9 cellular contexts compared by ENCODE assay signal in the genomic region with DNA sequence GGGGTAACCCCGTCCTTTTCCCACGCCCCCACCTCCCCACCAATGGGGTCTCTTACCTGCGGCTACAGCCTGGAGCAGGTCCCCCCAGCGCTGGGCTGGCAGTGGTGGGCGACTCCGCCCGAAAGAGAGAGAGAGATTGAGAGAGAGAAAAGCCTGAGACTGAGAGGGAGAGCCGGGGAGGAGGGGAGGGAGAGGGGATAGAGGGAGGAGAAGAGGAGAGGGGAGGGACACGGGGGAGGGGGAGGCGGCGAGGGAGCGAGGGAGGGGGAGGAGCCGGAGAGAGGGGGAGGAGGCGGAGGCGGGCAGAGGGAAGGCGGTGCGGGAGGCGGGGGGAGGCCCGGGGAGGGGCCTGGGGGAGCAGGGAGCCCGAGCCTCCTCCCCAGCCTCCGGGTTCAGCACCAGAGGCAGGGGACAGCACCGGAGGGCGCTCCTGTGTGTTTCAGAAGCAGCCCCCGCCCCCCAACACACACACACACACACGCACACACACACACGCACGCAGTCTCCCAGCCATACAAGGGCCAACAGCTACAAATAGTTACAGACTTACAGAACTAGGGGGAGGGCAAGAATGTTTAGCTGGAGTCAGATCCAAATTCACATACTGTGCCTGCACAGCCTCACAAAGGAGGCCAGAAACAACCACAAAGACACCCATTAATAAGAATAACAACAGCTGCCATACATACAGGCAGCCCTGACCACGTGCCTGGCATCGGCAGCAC. TPM values are rescaled to one million over a fixed set of nuclear protein-coding genes. Genes with fewer than 3 reads are reported as not detected.
DNase-seq lines count a peak whose midpoint lies in the region; ATAC-seq and TF ChIP-seq lines count a peak whose summit lies in the region.
"Had no signal": no experiment of that assay in that cellular context is flagged by ENCODE, and none has a peak within 500 bp of the region (broad histone marks: within the 10 kb centered on the region; RNA-seq: fewer than 3 reads in every experiment).

A gene with protein sequence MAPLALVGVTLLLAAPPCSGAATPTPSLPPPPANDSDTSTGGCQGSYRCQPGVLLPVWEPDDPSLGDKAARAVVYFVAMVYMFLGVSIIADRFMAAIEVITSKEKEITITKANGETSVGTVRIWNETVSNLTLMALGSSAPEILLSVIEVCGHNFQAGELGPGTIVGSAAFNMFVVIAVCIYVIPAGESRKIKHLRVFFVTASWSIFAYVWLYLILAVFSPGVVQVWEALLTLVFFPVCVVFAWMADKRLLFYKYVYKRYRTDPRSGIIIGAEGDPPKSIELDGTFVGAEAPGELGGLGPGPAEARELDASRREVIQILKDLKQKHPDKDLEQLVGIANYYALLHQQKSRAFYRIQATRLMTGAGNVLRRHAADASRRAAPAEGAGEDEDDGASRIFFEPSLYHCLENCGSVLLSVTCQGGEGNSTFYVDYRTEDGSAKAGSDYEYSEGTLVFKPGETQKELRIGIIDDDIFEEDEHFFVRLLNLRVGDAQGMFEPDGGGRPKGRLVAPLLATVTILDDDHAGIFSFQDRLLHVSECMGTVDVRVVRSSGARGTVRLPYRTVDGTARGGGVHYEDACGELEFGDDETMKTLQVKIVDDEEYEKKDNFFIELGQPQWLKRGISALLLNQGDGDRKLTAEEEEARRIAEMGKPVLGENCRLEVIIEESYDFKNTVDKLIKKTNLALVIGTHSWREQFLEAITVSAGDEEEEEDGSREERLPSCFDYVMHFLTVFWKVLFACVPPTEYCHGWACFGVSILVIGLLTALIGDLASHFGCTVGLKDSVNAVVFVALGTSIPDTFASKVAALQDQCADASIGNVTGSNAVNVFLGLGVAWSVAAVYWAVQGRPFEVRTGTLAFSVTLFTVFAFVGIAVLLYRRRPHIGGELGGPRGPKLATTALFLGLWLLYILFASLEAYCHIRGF (minus strand): TSS at position 161 of the 725 bp plus-strand sequence. CDS start 5,490 bp downstream, outside the sequence.

- H3K27ac ChIP-seq in muscle layer of colon (ENCODE audit: low read depth, low read length): peak within 1 kb of the TSS; percentile 91

- DNase-seq in SIG-M5 treated with dmso at 0.1 percent for 504 hours (lab: John Stamatoyannopoulos, UW; ENCODE audit: unreplicated experiment) (peak; percentile 46), SIG-M5 (lab: John Stamatoyannopoulos, UW) (no peak), NCI-H524 (lab: John Stamatoyannopoulos, UW) (peak; percentile 74 to 77), endothelial cell (ENCODE audit: low spot score) (peak; percentile 85), kidney glomerular epithelial cell (lab: John Stamatoyannopoulos, UW) (no peak)
- peak; percentile 70 for DNase-seq in activated CD8-positive, alpha-beta memory T cell treated with anti-CD3 and anti-CD28 coated beads, Interleukin-2, amount 50 U/mL, for 48 hours
- peak; percentile 49 for DNase-seq in stimulated activated naive CD8-positive, alpha-beta T cell treated with anti-CD3 and anti-CD28 coated beads, Interleukin-15, Interleukin-2, amounts not matched to agents 100 U/mL and 50 U/mL, for 24 hours

- no peaks in the 10 kb centered on the region for H3K9me3 Mint-ChIP-seq in endothelial cell (ENCODE audit: unreplicated experiment)

- no peaks in the 10 kb centered on the region for H3K9me3 ChIP-seq in muscle layer of colon (ENCODE audit: low read length)

- H3K27me3 Mint-ChIP-seq in endothelial cell (ENCODE audit: unreplicated experiment): peaks cover 7% of the 10 kb centered on the region

- no peaks in the 10 kb centered on the region for H3K36me3 ChIP-seq in muscle layer of colon (ENCODE audit: insufficient read depth, low read length)

- H3K27ac Mint-ChIP-seq in endothelial cell (ENCODE audit: unreplicated experiment): no peak within 1 kb of the TSS

- no peak for TF ChIP-seq CTCF in endothelial cell (IDR thresholded peaks at IDR 0.05; ENCODE audit: unreplicated experiment)

- peak within 1 kb of the TSS; percentile 49 for H3K9ac ChIP-seq in muscle layer of colon (ENCODE audit: low read length)

- H3K27me3 ChIP-seq in muscle layer of colon (ENCODE audit: control insufficient read depth in 1 of 2, insufficient read depth in 2 of 2, low read length in 2 of 2): peaks cover 6 to 16% of the 10 kb centered on the region in 2 donors

- H3K4me1 Mint-ChIP-seq in endothelial cell (ENCODE audit: unreplicated experiment): peaks cover 10% of the 10 kb centered on the region

- peak within 1 kb of the TSS; percentile 83 for H3K4me3 Mint-ChIP-seq in endothelial cell (ENCODE audit: unreplicated experiment)

- peak within 1 kb of the TSS; percentile 56 to 89 for H3K4me3 ChIP-seq in muscle layer of colon (ENCODE audit: low read depth in 1 of 2, low read length in 2 of 2)

- H3K36me3 Mint-ChIP-seq in endothelial cell (ENCODE audit: low read depth, unreplicated experiment): no peaks in the 10 kb centered on the region

- ATAC-seq in stimulated activated naive CD8-positive, alpha-beta T cell treated with anti-CD3 and anti-CD28 coated beads, Interleukin-15, Interleukin-2, amounts not matched to agents 100 U/mL and 50 U/mL, for 24 hours: no peak

- peaks cover 27% of the 10 kb centered on the region for H3K4me1 ChIP-seq in muscle layer of colon (ENCODE audit: insufficient read depth, low read length)

RNA-seq across cellular contexts. Expression of the gene that starts here (rescaled TPM):
- total RNA-seq in endothelial cell (ENCODE audit: unreplicated experiment): 0.80 TPM
- total RNA-seq: epithelial cell of proximal tubule had no signal

Comparison
In these comparisons a context has a peak if more than half of its experiments do, and no peak if none do; other contexts are left out.
1. DNase-seq: peak in SIG-M5 treated with dmso at 0.1 percent for 504 hours (single experiment), NCI-H524 (2 of 2), activated CD8-positive, alpha-beta memory T cell treated with anti-CD3 and anti-CD28 coated beads, Interleukin-2, amount 50 U/mL, for 48 hours (single experiment) and stimulated activated naive CD8-positive, alpha-beta T cell treated with anti-CD3 and anti-CD28 coated beads, Interleukin-15, Interleukin-2, amounts not matched to agents 100 U/mL and 50 U/mL, for 24 hours (single experiment); none in SIG-M5 (single experiment) and kidney glomerular epithelial cell (single experiment).
2. Peak in DNase-seq in endothelial cell; RNA of the gene not detected or under 1 TPM.